ENCODE assay signal across 8 cellular contexts in genomic region chr7:100583132-100584045, GRCh38. TPM values are rescaled to one million over a fixed set of nuclear protein-coding genes. Genes with fewer than 3 reads are reported as not detected.
A peak's percentile ranks its signal among the peaks of the same experiment; 100 is the strongest.
DNase-seq lines count a peak whose midpoint lies in the region; ATAC-seq and TF ChIP-seq lines count a peak whose summit lies in the region.
"Had no signal": no experiment of that assay in that cellular context is flagged by ENCODE, and none has a peak within 500 bp of the region (broad histone marks: within the 10 kb centered on the region; RNA-seq: fewer than 3 reads in every experiment).

No MANE protein-coding gene starts in this region.

- peaks cover 40% of the 10 kb centered on the region for H3K36me3 ChIP-seq in HUES6 (ENCODE audit: control insufficient read depth, insufficient read depth, low read length)
- H3K36me3 ChIP-seq in WERI-Rb-1, result peaks cover 41% of the 10 kb centered on the region

- H3K4me3 Mint-ChIP-seq in mesothelial cell of epicardium, result peak overlapping the region; percentile 91
- H3K4me3 Mint-ChIP-seq in stimulated activated naive CD8-positive, alpha-beta T cell treated with anti-CD3 and anti-CD28 coated beads, Interleukin-15, Interleukin-2, amounts not matched to agents 100 ng/mL and 50 ng/mL, for 24 hours, result peak overlapping the region; percentile 92

- H3K27ac Mint-ChIP-seq in mesothelial cell of epicardium, result peak overlapping the region; percentile 91
- H3K27ac Mint-ChIP-seq in stimulated activated naive CD8-positive, alpha-beta T cell treated with anti-CD3 and anti-CD28 coated beads, Interleukin-15, Interleukin-2, amounts not matched to agents 100 ng/mL and 50 ng/mL, for 24 hours, result peak overlapping the region; percentile 98

- H3K4me3 ChIP-seq in HUES6 (ENCODE audit: low read depth, low read length) (peak overlapping the region; percentile 92), WERI-Rb-1 (ENCODE audit: low read depth, low read length) (no peak overlapping the region), coronary artery (peak overlapping the region; percentile 98)

- H3K4me1 ChIP-seq in HUES6 (ENCODE audit: control insufficient read depth, insufficient read depth, low read length), result peaks cover 21% of the 10 kb centered on the region

- H3K27me3 ChIP-seq in HUES6 (ENCODE audit: control insufficient read depth, insufficient read depth, low read length), result no peaks in the 10 kb centered on the region
- H3K27me3 ChIP-seq in WERI-Rb-1 (ENCODE audit: insufficient read depth, low read depth, severe bottlenecking), result no peaks in the 10 kb centered on the region

- peaks cover 34% of the 10 kb centered on the region for H3K4me1 Mint-ChIP-seq in mesothelial cell of epicardium
- H3K4me1 Mint-ChIP-seq in stimulated activated naive CD8-positive, alpha-beta T cell treated with anti-CD3 and anti-CD28 coated beads, Interleukin-15, Interleukin-2, amounts not matched to agents 100 ng/mL and 50 ng/mL, for 24 hours (ENCODE audit: low read depth), result peaks cover 37% of the 10 kb centered on the region

- DNase-seq in WERI-Rb-1 (no peak), coronary artery (ENCODE audit: low spot score) (no peak), mesothelial cell of epicardium (ENCODE audit: low spot score in 2 of 2, unreplicated experiment in 2 of 2) (no peak), NCI-H526 treated with DMSO at 0.1 percent for 48 hours (lab: John Stamatoyannopoulos, UW) (no peak)

- H3K9me3 Mint-ChIP-seq in mesothelial cell of epicardium, result no peaks in the 10 kb centered on the region
- H3K9me3 Mint-ChIP-seq in stimulated activated naive CD8-positive, alpha-beta T cell treated with anti-CD3 and anti-CD28 coated beads, Interleukin-15, Interleukin-2, amounts not matched to agents 100 ng/mL and 50 ng/mL, for 24 hours, result no peaks in the 10 kb centered on the region

- TF ChIP-seq CTCF in WERI-Rb-1 (IDR thresholded peaks at IDR 0.05; ENCODE audit: low read depth, low read length) (no peak), coronary artery (IDR thresholded peaks at IDR 0.05) (no peak), mesothelial cell of epicardium (IDR thresholded peaks at IDR 0.05; ENCODE audit: unreplicated experiment) (no peak)

- peak overlapping the region; percentile 53 for H3K9ac ChIP-seq in HUES6 (ENCODE audit: low read length)

- H3K27ac ChIP-seq in HUES6 (ENCODE audit: low read depth, low read length) (no peak overlapping the region; the same call in 1 of the 2 replicates), WERI-Rb-1 (peak overlapping the region; percentile 14; the same call in 1 of the 2 replicates), coronary artery (peak overlapping the region in 1 of 2 donors; percentile 98)

- no peak for ATAC-seq in GM19397 (IDR thresholded peaks at IDR 0.05; ENCODE audit: unreplicated experiment)

- H3K27me3 Mint-ChIP-seq in mesothelial cell of epicardium (ENCODE audit: low read depth), result no peaks in the 10 kb centered on the region
- H3K27me3 Mint-ChIP-seq in stimulated activated naive CD8-positive, alpha-beta T cell treated with anti-CD3 and anti-CD28 coated beads, Interleukin-15, Interleukin-2, amounts not matched to agents 100 ng/mL and 50 ng/mL, for 24 hours, result no peaks in the 10 kb centered on the region

- no peaks in the 10 kb centered on the region for H3K36me3 Mint-ChIP-seq in mesothelial cell of epicardium
- peaks cover 4% of the 10 kb centered on the region for H3K36me3 Mint-ChIP-seq in stimulated activated naive CD8-positive, alpha-beta T cell treated with anti-CD3 and anti-CD28 coated beads, Interleukin-15, Interleukin-2, amounts not matched to agents 100 ng/mL and 50 ng/mL, for 24 hours (ENCODE audit: low read depth)

- H3K9me3 ChIP-seq in HUES6 (ENCODE audit: control insufficient read depth, insufficient read depth, low read depth, low read length), result no peaks in the 10 kb centered on the region
- no peaks in the 10 kb centered on the region for H3K9me3 ChIP-seq in WERI-Rb-1 (ENCODE audit: severe bottlenecking)

RNA-seq across cellular contexts. Expression of gene LRCH4, which starts 2.5 kb away (rescaled TPM):
- total RNA-seq in mesothelial cell of epicardium, result 117 to 128 TPM (median 127 TPM) in 3 replicates

RNA-seq across cellular contexts. Expression of gene FBXO24, which starts 2.7 kb away (rescaled TPM):
- 0.54 to 0.93 TPM (median 0.64 TPM) in 3 replicates for total RNA-seq in mesothelial cell of epicardium

RNA-seq across cellular contexts. Expression of gene SAP25, which starts 9.7 kb away (rescaled TPM):
- total RNA-seq in mesothelial cell of epicardium, result 7.9 to 13.5 TPM (median 10.6 TPM) in 3 replicates
- total RNA-seq: frontal cortex had no signal

RNA-seq across cellular contexts. Expression of gene PCOLCE, which starts 18.8 kb away (rescaled TPM):
- total RNA-seq in mesothelial cell of epicardium, result 461 to 479 TPM (median 479 TPM) in 3 replicates

RNA-seq across cellular contexts. Expression of gene MOSPD3, which starts 29.0 kb away (rescaled TPM):
- total RNA-seq in mesothelial cell of epicardium, result 22.5 to 25.9 TPM (median 24.7 TPM) in 3 replicates
